ENCODE assay signal across 15 cellular contexts in genomic region chr2:48722391-48722790, GRCh38.
"Had no signal": no experiment of that assay in that cellular context is flagged by ENCODE, and none has a peak within 500 bp of the region (broad histone marks: within the 10 kb centered on the region; RNA-seq: fewer than 3 reads in every experiment).

No MANE protein-coding gene starts in this region.

- H3K36me3 ChIP-seq: adrenal gland, left lung, tibial nerve, WERI-Rb-1 had no signal

- ATAC-seq: left lung; naive thymus-derived CD4-positive, alpha-beta T cell; stimulated activated naive CD8-positive, alpha-beta T cell treated with anti-CD3 and anti-CD28 coated beads, Interleukin-15, Interleukin-2, amounts not matched to agents 100 U/mL and 50 U/mL, for 24 hours; T-cell had no signal

- H3K9me3 ChIP-seq: adrenal gland, left lung, tibial nerve had no signal

- H3K4me1 ChIP-seq: adrenal gland had no signal

- H3K27me3 ChIP-seq: adrenal gland, left lung, tibial nerve had no signal

- DNase-seq: activated gamma-delta T cell treated with Interleukin-2 at 50 U/mL for 16 hours; activated T-cell treated with anti-CD3 and anti-CD28 coated beads, Interleukin-2, amount 50 U/mL, for 1 hour; adrenal gland; left lung; naive thymus-derived CD4-positive, alpha-beta T cell; occipital lobe; retina; stimulated activated CD4-positive, alpha-beta T cell treated with anti-CD3 and anti-CD28 coated beads, Interleukin-4, amount 100 ng/mL, for 4 hours; stimulated activated naive CD8-positive, alpha-beta T cell treated with anti-CD3 and anti-CD28 coated beads, Interleukin-15, Interleukin-2, amounts not matched to agents 100 U/mL and 50 U/mL, for 24 hours; substantia nigra; T-cell; WERI-Rb-1 had no signal

- H3K27ac ChIP-seq: adrenal gland, coronary artery, left lung, WERI-Rb-1 had no signal

- H3K4me3 ChIP-seq: adrenal gland, coronary artery, left lung, lung, tibial nerve had no signal
